In the genomic region with DNA sequence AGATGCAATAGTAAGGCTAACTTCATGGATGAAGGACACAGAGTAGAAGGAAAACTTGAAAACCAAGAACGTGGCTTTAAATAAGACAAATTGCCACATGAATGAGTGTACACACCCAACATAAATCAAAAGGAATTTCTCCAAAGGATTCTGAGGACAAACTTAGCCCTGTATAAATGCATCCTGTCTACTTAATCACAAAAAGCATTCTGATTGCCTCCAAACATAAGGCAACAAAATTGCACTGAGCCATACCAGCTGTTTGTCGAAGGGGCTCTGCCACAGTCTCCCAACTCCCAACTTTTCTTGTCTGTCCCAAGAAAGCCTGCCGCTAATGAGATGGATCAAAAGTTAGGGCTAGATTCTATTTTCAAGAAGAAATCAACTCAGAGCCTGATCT, we compare ENCODE assay signal across 2 cellular contexts.
TF ChIP-seq lines count a peak whose summit lies in the region.

No MANE protein-coding gene starts in this region.

TF ChIP-seq in A549, 52 proteins besides CTCF, POLR2A, EP300 and RAD21 (continued from another document):
- TF ChIP-seq NR3C1 (IDR thresholded peaks at IDR 0.05) (no peak), SMC3 (IDR thresholded peaks at IDR 0.05) (no peak)

TF ChIP-seq in endothelial cell of umbilical vein, 7 proteins besides CTCF, POLR2A, EP300 and RAD21 (continued from another document):
- TF ChIP-seq, protein P1, sequence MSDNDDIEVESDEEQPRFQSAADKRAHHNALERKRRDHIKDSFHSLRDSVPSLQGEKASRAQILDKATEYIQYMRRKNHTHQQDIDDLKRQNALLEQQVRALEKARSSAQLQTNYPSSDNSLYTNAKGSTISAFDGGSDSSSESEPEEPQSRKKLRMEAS (IDR thresholded peaks at IDR 0.05; ENCODE audit: insufficient read depth, insufficient read length) = no peak
- no peak for TF ChIP-seq JUN (IDR thresholded peaks at IDR 0.05; ENCODE audit: borderline replicate concordance, insufficient read depth, insufficient read length, low read depth)
- TF ChIP-seq POLR2AphosphoS5 (IDR thresholded peaks at IDR 0.05; ENCODE audit: insufficient read depth, low read depth, low read length) = no peak
- TF ChIP-seq FOS (IDR thresholded peaks at IDR 0.05; ENCODE audit: borderline replicate concordance, insufficient read depth, low read length) = no peak
- TF ChIP-seq GATA2 (IDR thresholded peaks at IDR 0.05; ENCODE audit: insufficient read depth, insufficient read length, low read depth, low read length) = no peak
- TF ChIP-seq MYC (IDR thresholded peaks at IDR 0.05; ENCODE audit: low read depth, low read length) = no peak
